ENCODE assay signal across 10 cellular contexts in the genomic region with DNA sequence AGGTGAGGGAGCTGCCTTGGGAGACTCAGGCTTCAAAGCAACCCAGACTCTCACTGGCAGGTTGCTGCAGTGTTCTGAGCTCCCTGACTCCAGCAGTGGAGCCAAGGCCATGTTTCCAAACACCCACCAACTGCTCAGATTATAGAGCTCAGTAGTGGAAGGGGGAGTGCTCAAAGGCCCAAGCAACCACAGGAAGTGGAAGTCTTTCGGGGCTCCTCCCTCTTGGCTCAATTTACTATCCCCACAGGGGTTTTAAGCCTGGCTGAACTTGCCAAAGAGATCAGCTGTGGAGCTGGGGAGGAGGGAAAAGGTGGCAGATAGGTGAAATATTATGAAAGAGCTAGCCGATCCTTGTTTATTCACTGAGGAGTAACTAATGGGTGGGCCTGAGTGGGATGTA.
DNase-seq lines count a peak whose midpoint lies in the region; ATAC-seq and TF ChIP-seq lines count a peak whose summit lies in the region.
"Had no signal": no experiment of that assay in that cellular context is flagged by ENCODE, and none has a peak within 500 bp of the region (broad histone marks: within the 10 kb centered on the region; RNA-seq: fewer than 3 reads in every experiment).

No MANE protein-coding gene starts in this region.

- H3K9me3 Mint-ChIP-seq in activated T-helper 2 cell treated with anti-CD3 and anti-CD28 coated beads, Interferon-gamma antibody, Interleukin-2, Interleukin-4, amounts not matched to agents 10 μg/mL and 5 μg/mL and 100 μg/mL, durations not matched to agents 14 hours and 24 hours and 36 hours = no peaks in the 10 kb centered on the region
- H3K9me3 Mint-ChIP-seq: memory B cell had no signal

- no peaks in the 10 kb centered on the region for H3K27me3 Mint-ChIP-seq in activated T-helper 2 cell treated with anti-CD3 and anti-CD28 coated beads, Interferon-gamma antibody, Interleukin-2, Interleukin-4, amounts not matched to agents 10 μg/mL and 5 μg/mL and 100 μg/mL, durations not matched to agents 14 hours and 24 hours and 36 hours (ENCODE audit: low read depth)

- DNase-seq in heart left ventricle (peak in 3 of 5 donors; percentile 25 to 33 (median 25)), cardiac septum (ENCODE audit: low spot score) (no peak), NCI-H128 (lab: John Stamatoyannopoulos, UW; ENCODE audit: unreplicated experiment) (peak; percentile 6), astrocyte of the spinal cord (ENCODE audit: low read depth, low spot score) (peak; percentile 71), thyroid gland (peak; percentile 59), mucosa of descending colon (no peak)
- no peak for DNase-seq in activated T-helper 2 cell treated with anti-CD3 and anti-CD28 coated beads, Interferon-gamma antibody, Interleukin-2, Interleukin-4, amounts not matched to agents 10 μg/mL and 5 μg/mL and 100 μg/mL, durations not matched to agents 14 hours and 24 hours and 36 hours (ENCODE audit: low spot score)
- DNase-seq: Calu3 had no signal

- no peak overlapping the region for H3K4me3 ChIP-seq in heart left ventricle
- H3K4me3 ChIP-seq in astrocyte of the spinal cord (ENCODE audit: low read depth, low read length) = no peak overlapping the region
- H3K4me3 ChIP-seq in thyroid gland (replicated peaks in 1 of 3) = no peak overlapping the region
- H3K4me3 ChIP-seq in mucosa of descending colon = no peak overlapping the region

- H3K4me3 Mint-ChIP-seq in activated T-helper 2 cell treated with anti-CD3 and anti-CD28 coated beads, Interferon-gamma antibody, Interleukin-2, Interleukin-4, amounts not matched to agents 10 μg/mL and 5 μg/mL and 100 μg/mL, durations not matched to agents 14 hours and 24 hours and 36 hours (ENCODE audit: low read depth) = no peak overlapping the region
- H3K4me3 Mint-ChIP-seq: memory B cell had no signal

- H3K36me3 Mint-ChIP-seq in activated T-helper 2 cell treated with anti-CD3 and anti-CD28 coated beads, Interferon-gamma antibody, Interleukin-2, Interleukin-4, amounts not matched to agents 10 μg/mL and 5 μg/mL and 100 μg/mL, durations not matched to agents 14 hours and 24 hours and 36 hours (ENCODE audit: low read depth) = peaks cover 17% of the 10 kb centered on the region
- H3K36me3 Mint-ChIP-seq: memory B cell had no signal

- H3K27me3 ChIP-seq in heart left ventricle = peaks cover 0 to 34% (median 0%) of the 10 kb centered on the region in 9 donors
- H3K27me3 ChIP-seq in thyroid gland = no peaks in the 10 kb centered on the region

- 40 to 66% (median 43%) methylated on average over 2 of the region's 2 CpGs for WGBS in heart left ventricle, 4 donors
- 8% methylated on average over 1 to 2 of the region's 2 CpGs for WGBS in thyroid gland, 2 donors

- intact Hi-C loops in heart left ventricle (cut with DNase I) (no loop called here), cardiac septum (cut with DNase I) (no loop called here), thyroid gland (cut with DNase I) (no loop called here), mucosa of descending colon (cut with DNase I, micrococcal nuclease) (no loop called here)
- intact Hi-C loops in activated T-helper 2 cell treated with anti-CD3 and anti-CD28 coated beads, Interferon-gamma antibody, Interleukin-2, Interleukin-4, amounts not matched to agents 10 μg/mL and 5 μg/mL and 100 μg/mL, durations not matched to agents 14 hours and 24 hours and 36 hours (cut with micrococcal nuclease) = no loop called here

- H3K27ac ChIP-seq in heart left ventricle (no peak overlapping the region), thyroid gland (peak overlapping the region in 2 of 3 donors; percentile 17 to 32)

- ATAC-seq in heart left ventricle (peak in 3 of 4 donors; percentile 40 to 71 (median 66)), mucosa of descending colon (no peak), HG02938 (IDR thresholded peaks at IDR 0.05; ENCODE audit: unreplicated experiment) (no peak)

- TF ChIP-seq CTCF in heart left ventricle (IDR thresholded peaks at IDR 0.05) = no peak
- TF ChIP-seq CTCF in astrocyte of the spinal cord (IDR thresholded peaks at IDR 0.05; ENCODE audit: low read depth, low read length) = no peak
- TF ChIP-seq CTCF in thyroid gland (IDR thresholded peaks at IDR 0.05) = no peak
- no peak for TF ChIP-seq CTCF in mucosa of descending colon (IDR thresholded peaks at IDR 0.05)

- in situ Hi-C loops in astrocyte of the spinal cord (cut with HindIII; ENCODE audit: low sequenced_read_pairs) = no loop called here

- H3K36me3 ChIP-seq in heart left ventricle = no peaks in the 10 kb centered on the region
- no peaks in the 10 kb centered on the region for H3K36me3 ChIP-seq in thyroid gland
- H3K36me3 ChIP-seq in mucosa of descending colon (ENCODE audit: low read depth) = no peaks in the 10 kb centered on the region

- H3K4me1 ChIP-seq in heart left ventricle = peaks cover 0 to 17% (median 1%) of the 10 kb centered on the region in 12 donors
- peaks cover 23 to 25% of the 10 kb centered on the region in 2 donors for H3K4me1 ChIP-seq in thyroid gland
- no peaks in the 10 kb centered on the region for H3K4me1 ChIP-seq in mucosa of descending colon (ENCODE audit: low read depth)

- no peaks in the 10 kb centered on the region for H3K9me3 ChIP-seq in heart left ventricle
- no peaks in the 10 kb centered on the region for H3K9me3 ChIP-seq in thyroid gland
- no peaks in the 10 kb centered on the region for H3K9me3 ChIP-seq in mucosa of descending colon

- H3K27ac Mint-ChIP-seq in activated T-helper 2 cell treated with anti-CD3 and anti-CD28 coated beads, Interferon-gamma antibody, Interleukin-2, Interleukin-4, amounts not matched to agents 10 μg/mL and 5 μg/mL and 100 μg/mL, durations not matched to agents 14 hours and 24 hours and 36 hours = no peak overlapping the region
- H3K27ac Mint-ChIP-seq: memory B cell had no signal

- TF ChIP-seq POLR2A in heart left ventricle (IDR thresholded peaks at IDR 0.05) (no peak), thyroid gland (IDR thresholded peaks at IDR 0.05) (no peak)

- H3K4me1 Mint-ChIP-seq in activated T-helper 2 cell treated with anti-CD3 and anti-CD28 coated beads, Interferon-gamma antibody, Interleukin-2, Interleukin-4, amounts not matched to agents 10 μg/mL and 5 μg/mL and 100 μg/mL, durations not matched to agents 14 hours and 24 hours and 36 hours (ENCODE audit: low read depth) = peaks cover 13% of the 10 kb centered on the region
- H3K4me1 Mint-ChIP-seq: memory B cell had no signal

Comparison
In these comparisons a context has a peak if more than half of its experiments do, and no peak if none do; other contexts are left out.
1. DNase-seq: peak in heart left ventricle (3 of 5), NCI-H128 (single experiment), astrocyte of the spinal cord (single experiment) and thyroid gland (2 of 2); none in cardiac septum (single experiment), activated T-helper 2 cell treated with anti-CD3 and anti-CD28 coated beads, Interferon-gamma antibody, Interleukin-2, Interleukin-4, amounts not matched to agents 10 μg/mL and 5 μg/mL and 100 μg/mL, durations not matched to agents 14 hours and 24 hours and 36 hours (single experiment) and mucosa of descending colon (0 of 3).
2. ATAC-seq: peak in heart left ventricle (3 of 4); none in mucosa of descending colon (single experiment) and HG02938 (single experiment).
3. H3K27ac ChIP-seq: peak in thyroid gland (2 of 3); none in heart left ventricle (0 of 12).